In the genomic region with DNA sequence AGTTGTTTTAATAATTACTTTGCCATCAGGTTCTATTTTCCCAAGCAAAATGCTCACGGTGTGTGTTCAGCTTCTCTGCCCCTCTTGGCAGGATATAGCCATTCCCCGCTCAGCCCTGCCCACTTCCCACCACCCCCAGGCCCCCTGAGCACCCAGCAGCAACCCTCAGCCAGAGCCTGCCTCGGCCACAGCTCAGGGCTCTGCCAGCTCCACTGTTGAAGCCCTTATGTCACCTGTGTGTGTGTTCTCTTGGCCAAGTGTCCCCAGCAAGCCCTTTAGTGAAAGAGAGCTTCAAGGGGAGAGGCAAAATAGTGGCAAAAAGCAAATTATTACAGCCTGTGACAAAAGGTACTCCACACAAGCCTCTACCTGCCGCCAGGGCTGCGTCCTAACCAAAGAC, we compare ENCODE assay signal across 14 cellular contexts.
"Had no signal": no experiment of that assay in that cellular context is flagged by ENCODE, and none has a peak within 500 bp of the region (broad histone marks: within the 10 kb centered on the region; RNA-seq: fewer than 3 reads in every experiment).

No MANE protein-coding gene starts in this region.

- H3K27me3 ChIP-seq: testis, transverse colon had no signal

- H3K36me3 ChIP-seq: heart left ventricle, transverse colon had no signal

- DNase-seq: effector memory CD4-positive, alpha-beta T cell; heart left ventricle; hypothalamus; kidney glomerular epithelial cell; mesendoderm; naive thymus-derived CD8-positive, alpha-beta T cell; stimulated activated CD4-positive, alpha-beta T cell treated with anti-CD3 and anti-CD28 coated beads, Interleukin-2, amount 100 ng/mL, for 24 hours; stimulated activated CD4-positive, alpha-beta T cell treated with anti-CD3 and anti-CD28 coated beads, Interleukin-4, amount 100 ng/mL, for 4 hours; stimulated activated naive B cell treated with anti-CD40 and anti-IgM and Interleukin-4, amounts not matched to agents 10 μg/mL and 1 μg/mL and 100 μg/mL, for 72 hours; stimulated activated naive CD8-positive, alpha-beta T cell treated with anti-CD3 and anti-CD28 coated beads, Interleukin-15, amount 100 ng/mL, for 72 hours; testis; transverse colon had no signal

- H3K9me3 ChIP-seq: heart left ventricle, testis, transverse colon had no signal

- H3K27ac ChIP-seq: heart left ventricle, testis, transverse colon had no signal

- ATAC-seq: esophagus mucosa; heart left ventricle; sciatic nerve; stimulated activated naive B cell treated with anti-CD40 and anti-IgM and Interleukin-4, amounts not matched to agents 10 μg/mL and 1 μg/mL and 100 μg/mL, for 72 hours; stimulated activated naive CD8-positive, alpha-beta T cell treated with anti-CD3 and anti-CD28 coated beads, Interleukin-15, amount 100 ng/mL, for 72 hours had no signal

- H3K4me1 ChIP-seq: heart left ventricle, testis, transverse colon had no signal

- H3K4me3 ChIP-seq: heart left ventricle, testis, transverse colon had no signal
